Comparison of ENCODE assay signal across 2 cellular contexts in genomic region chr18:37447959-37448916, GRCh38.
TF ChIP-seq lines count a peak whose summit lies in the region.

No MANE protein-coding gene starts in this region.

TF ChIP-seq in A549, 52 proteins besides CTCF, POLR2A, EP300 and RAD21 (continued from another document):
- TF ChIP-seq JUNB (IDR thresholded peaks at IDR 0.05) = no peak
- no peak for TF ChIP-seq ZNF302 (CRISPR knock-in tag; IDR thresholded peaks at IDR 0.05)
- no peak for TF ChIP-seq CBX2 (IDR thresholded peaks at IDR 0.05; ENCODE audit: borderline replicate concordance, low read depth)
TF ChIP-seq in A549: peak in this region for 1.

TF ChIP-seq in H1, 55 proteins besides CTCF, POLR2A, EP300 and RAD21 (continued from another document):
- TF ChIP-seq TAF1 (IDR thresholded peaks at IDR 0.05; ENCODE audit: low read depth, low read length) = no peak
